Comparison of ENCODE assay signal across 37 cellular contexts in genomic region chr14:72341686-72342085, GRCh38.
"Had no signal": no experiment of that assay in that cellular context is flagged by ENCODE, and none has a peak within 500 bp of the region (broad histone marks: within the 10 kb centered on the region; RNA-seq: fewer than 3 reads in every experiment).

No MANE protein-coding gene starts in this region.

- FAIRE-seq: bronchial epithelial cell, TTC549 had no signal

- H3K9me3 ChIP-seq: ascending aorta had no signal

- ATAC-seq: activated CD8-positive, alpha-beta T cell treated with anti-CD3 and anti-CD28 coated beads for 36 hours; activated naive CD8-positive, alpha-beta T cell treated with anti-CD3 and anti-CD28 coated beads, Interleukin-2, amount 50 U/mL, for 24 hours had no signal

- H3K27ac ChIP-seq: ascending aorta, cardiac muscle cell, VCaP had no signal

- H3K4me1 ChIP-seq: ascending aorta had no signal

- H3K9me3 Mint-ChIP-seq: activated B cell treated with CpG ODN at 0.5 μM for 24 hours; activated CD4-positive, alpha-beta memory T cell treated with anti-CD3 and anti-CD28 coated beads for 36 hours; activated CD8-positive, alpha-beta T cell treated with anti-CD3 and anti-CD28 coated beads for 36 hours; activated naive CD4-positive, alpha-beta T cell treated with anti-CD3 and anti-CD28 coated beads, Interleukin-2, amount 10 ng/mL, durations not matched to agents 7 days and 5 days; activated naive CD4-positive, alpha-beta T cell treated with anti-CD3 and anti-CD28 coated beads, Interleukin-2, amount 50 U/mL, for 24 hours; central memory CD8-positive, alpha-beta T cell had no signal

- DNase-seq: activated B cell treated with CpG ODN at 0.5 μM for 24 hours; activated CD4-positive, alpha-beta memory T cell treated with anti-CD3 and anti-CD28 coated beads for 36 hours; activated CD4-positive, alpha-beta T cell treated with anti-CD3 and anti-CD28 coated beads for 4 hours; activated CD4-positive, alpha-beta T cell treated with anti-CD3 and anti-CD28 coated beads, Interleukin-2, amount 10 ng/mL, durations not matched to agents 24 days and 14 days; activated CD4-positive, alpha-beta T cell treated with anti-CD3 and anti-CD28 coated beads, Interleukin-2, amount 50 U/mL, for 1 hour; activated CD4-positive, alpha-beta T cell treated with anti-CD3 and anti-CD28 coated beads, Interleukin-2, amount 50 U/mL, for 4 hours; activated CD4-positive, CD25-positive, alpha-beta regulatory T cell treated with anti-CD3 and anti-CD28 coated beads, Interleukin-2, amount 50 U/mL, for 72 hours; activated CD8-positive, alpha-beta memory T cell treated with anti-CD3 and anti-CD28 coated beads, Interleukin-2, amount 50 U/mL, for 4 hours; activated effector memory CD4-positive, alpha-beta T cell treated with Interleukin-2 at 50 U/mL for 16 hours; activated gamma-delta T cell; activated naive CD4-positive, alpha-beta T cell treated with anti-CD3 and anti-CD28 coated beads, Interleukin-2, amount 10 ng/mL, durations not matched to agents 7 days and 5 days; activated naive CD4-positive, alpha-beta T cell treated with Interleukin-2 at 50 U/mL for 16 hours; activated naive CD8-positive, alpha-beta T cell treated with anti-CD3 and anti-CD28 coated beads, Interleukin-2, amount 10 ng/mL, durations not matched to agents 7 days and 5 days; activated naive CD8-positive, alpha-beta T cell treated with anti-CD3 and anti-CD28 coated beads, Interleukin-2, amount 50 U/mL, for 24 hours; activated T-cell treated with anti-CD3 and anti-CD28 coated beads for 4 hours; activated T-cell treated with anti-CD3 and anti-CD28 coated beads, Interleukin-2, amount 50 U/mL, for 1 hour; activated T-cell treated with anti-CD3 and anti-CD28 coated beads, Interleukin-2, amount 50 U/mL, for 4 hours; amygdala; anterior cingulate cortex; caudate nucleus; SW 1271; T-helper 1 cell; T-helper 2 cell; T-helper 9 cell had no signal

- H3K36me3 ChIP-seq: ascending aorta, cardiac muscle cell had no signal

- H3K27ac Mint-ChIP-seq: activated B cell treated with CpG ODN at 0.5 μM for 24 hours; activated CD4-positive, alpha-beta memory T cell treated with anti-CD3 and anti-CD28 coated beads for 36 hours; activated CD8-positive, alpha-beta T cell treated with anti-CD3 and anti-CD28 coated beads for 36 hours; activated naive CD4-positive, alpha-beta T cell treated with anti-CD3 and anti-CD28 coated beads, Interleukin-2, amount 50 U/mL, for 24 hours; activated naive CD8-positive, alpha-beta T cell; activated naive CD8-positive, alpha-beta T cell treated with anti-CD3 and anti-CD28 coated beads, Interleukin-2, amount 10 ng/mL, durations not matched to agents 7 days and 5 days; activated naive CD8-positive, alpha-beta T cell treated with anti-CD3 and anti-CD28 coated beads, Interleukin-2, amount 50 U/mL, for 24 hours; activated T-helper 2 cell treated with anti-CD3 and anti-CD28 coated beads, Interferon-gamma antibody, Interleukin-2, Interleukin-4, amounts not matched to agents 10 μg/mL and 5 μg/mL and 100 μg/mL, durations not matched to agents 14 hours and 24 hours and 36 hours; brain; T-helper 1 cell treated with Interleukin-12 subunit alpha and Interleukin-12 subunit beta and Interleukin-4 antibody, amounts not matched to agents 30 μg/mL and 1 μg/mL, for 36 hours; T-helper 2 cell treated with Interferon-gamma antibody and Interleukin-4, amounts not matched to agents 5 μg/mL and 100 μg/mL, for 36 hours had no signal

- H3K4me3 ChIP-seq: ascending aorta, cardiac muscle cell had no signal

- H3K4me3 Mint-ChIP-seq: activated B cell treated with CpG ODN at 0.5 μM for 24 hours; activated CD4-positive, alpha-beta memory T cell treated with anti-CD3 and anti-CD28 coated beads for 36 hours; activated CD4-positive, alpha-beta T cell treated with anti-CD3 and anti-CD28 coated beads, Interleukin-2, amount 10 ng/mL, durations not matched to agents 24 days and 14 days; activated CD8-positive, alpha-beta T cell treated with anti-CD3 and anti-CD28 coated beads for 36 hours; activated naive CD4-positive, alpha-beta T cell treated with anti-CD3 and anti-CD28 coated beads, Interleukin-2, amount 10 ng/mL, durations not matched to agents 7 days and 5 days; activated naive CD4-positive, alpha-beta T cell treated with anti-CD3 and anti-CD28 coated beads, Interleukin-2, amount 50 U/mL, for 24 hours; activated naive CD8-positive, alpha-beta T cell; activated naive CD8-positive, alpha-beta T cell treated with anti-CD3 and anti-CD28 coated beads, Interleukin-2, amount 10 ng/mL, durations not matched to agents 7 days and 5 days; activated naive CD8-positive, alpha-beta T cell treated with anti-CD3 and anti-CD28 coated beads, Interleukin-2, amount 50 U/mL, for 24 hours; activated T-cell treated with anti-CD3 and anti-CD28 coated beads, Interleukin-2, amount 50 U/mL, for 4 hours; brain; central memory CD8-positive, alpha-beta T cell; T-helper 1 cell treated with Interleukin-12 subunit alpha and Interleukin-12 subunit beta and Interleukin-4 antibody, amounts not matched to agents 30 μg/mL and 1 μg/mL, for 36 hours; T-helper 2 cell treated with Interferon-gamma antibody and Interleukin-4, amounts not matched to agents 5 μg/mL and 100 μg/mL, for 36 hours had no signal

- H3K4me1 Mint-ChIP-seq: activated B cell treated with CpG ODN at 0.5 μM for 24 hours; activated CD4-positive, alpha-beta T cell treated with anti-CD3 and anti-CD28 coated beads, Interleukin-2, amount 10 ng/mL, durations not matched to agents 24 days and 14 days; activated naive CD4-positive, alpha-beta T cell treated with anti-CD3 and anti-CD28 coated beads, Interleukin-2, amount 10 ng/mL, durations not matched to agents 7 days and 5 days; activated naive CD4-positive, alpha-beta T cell treated with anti-CD3 and anti-CD28 coated beads, Interleukin-2, amount 50 U/mL, for 24 hours; activated naive CD8-positive, alpha-beta T cell treated with anti-CD3 and anti-CD28 coated beads, Interleukin-2, amount 10 ng/mL, durations not matched to agents 7 days and 5 days; activated naive CD8-positive, alpha-beta T cell treated with anti-CD3 and anti-CD28 coated beads, Interleukin-2, amount 50 U/mL, for 24 hours; brain; central memory CD8-positive, alpha-beta T cell had no signal

- H3K27me3 ChIP-seq: ascending aorta, cardiac muscle cell had no signal

- H3K36me3 Mint-ChIP-seq: activated CD4-positive, alpha-beta memory T cell treated with anti-CD3 and anti-CD28 coated beads for 36 hours; activated naive CD4-positive, alpha-beta T cell treated with anti-CD3 and anti-CD28 coated beads, Interleukin-2, amount 10 ng/mL, durations not matched to agents 7 days and 5 days; activated naive CD4-positive, alpha-beta T cell treated with anti-CD3 and anti-CD28 coated beads, Interleukin-2, amount 50 U/mL, for 24 hours; activated naive CD8-positive, alpha-beta T cell; activated naive CD8-positive, alpha-beta T cell treated with anti-CD3 and anti-CD28 coated beads, Interleukin-2, amount 10 ng/mL, durations not matched to agents 7 days and 5 days had no signal
